ENCODE assay signal across 8 cellular contexts in the genomic region with DNA sequence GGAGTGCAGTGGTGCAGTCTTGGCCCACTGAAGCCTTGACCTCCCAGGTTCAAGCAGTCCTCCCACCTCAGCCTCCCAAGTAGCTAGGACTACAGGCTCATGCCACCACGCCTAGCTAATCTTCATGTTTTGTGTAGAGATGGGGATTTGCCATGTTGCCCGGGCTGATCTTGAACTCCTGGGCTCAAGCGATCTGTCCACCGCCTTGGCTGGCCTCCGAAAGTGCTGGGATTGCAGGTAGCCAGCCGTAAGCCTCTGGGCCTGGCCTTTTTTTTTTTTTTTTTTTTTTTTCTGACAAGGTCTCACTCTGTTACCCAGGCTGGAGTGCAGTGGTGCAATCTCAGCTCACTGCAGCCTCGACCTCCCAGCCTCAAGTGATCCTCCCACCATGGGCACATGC. TPM values are rescaled to one million over a fixed set of nuclear protein-coding genes. Genes with fewer than 3 reads are reported as not detected.
A peak's percentile ranks its signal among the peaks of the same experiment; 100 is the strongest.
DNase-seq lines count a peak whose midpoint lies in the region; ATAC-seq, FAIRE-seq and TF ChIP-seq lines count a peak whose summit lies in the region.
"Not testable (repeated sequence)": the region's sequence is repeated elsewhere in the genome, so short reads cannot be mapped to it uniquely, and the experiment has no call there.

No MANE protein-coding gene starts in this region.

- CTCF ChIA-PET in CD4-positive, alpha-beta T cell (lab: Charles Lee): not testable (repeated sequence)
- CTCF ChIA-PET in activated B cell treated with CpG ODN at 0.5 μM for 24 hours (lab: Charles Lee): interaction anchor here (3.8 kb wide), 1 partner anchor 10 kb away, joined by 59 read pairs; no protein-coding TSS in a partner anchor

- peak overlapping the region; percentile 67 for H3K27ac Mint-ChIP-seq in CD4-positive, alpha-beta T cell
- peak overlapping the region; percentile 98 for H3K27ac Mint-ChIP-seq in activated B cell treated with CpG ODN at 0.5 μM for 24 hours
- H3K27ac Mint-ChIP-seq in astrocyte (ENCODE audit: unreplicated experiment): not testable (repeated sequence)

- H3K9ac ChIP-seq in OCI-LY1 (ENCODE audit: low read length): not testable (repeated sequence)
- H3K9ac ChIP-seq in astrocyte (ENCODE audit: low read length): peak overlapping the region; percentile 35

- H3K36me3 Mint-ChIP-seq in CD4-positive, alpha-beta T cell (ENCODE audit: low read depth): peaks cover 87% of the 10 kb centered on the region
- H3K36me3 Mint-ChIP-seq in activated B cell treated with CpG ODN at 0.5 μM for 24 hours (ENCODE audit: low read depth) (peaks cover 74% of the 10 kb centered on the region), astrocyte (ENCODE audit: low read depth, unreplicated experiment) (peaks cover 13% of the 10 kb centered on the region)

- not testable (repeated sequence) for TF ChIP-seq CTCF in CD4-positive, alpha-beta T cell (IDR thresholded peaks at IDR 0.05); OCI-LY1 (IDR thresholded peaks at IDR 0.05; ENCODE audit: low read length); activated B cell treated with CpG ODN at 0.5 μM for 24 hours (IDR thresholded peaks at IDR 0.05); astrocyte (IDR thresholded peaks at IDR 0.05; ENCODE audit: insufficient read depth, low read depth, low read length); fibroblast of pulmonary artery (IDR thresholded peaks at IDR 0.05; ENCODE audit: low read length, missing control alignments); tibial artery (IDR thresholded peaks at IDR 0.05)

- not testable (repeated sequence) for H3K27me3 Mint-ChIP-seq in CD4-positive, alpha-beta T cell; activated B cell treated with CpG ODN at 0.5 μM for 24 hours; astrocyte (ENCODE audit: low read depth, unreplicated experiment)

- H3K9me3 ChIP-seq in CD4-positive, alpha-beta T cell (ENCODE audit: control insufficient read depth, low read length); OCI-LY1 (ENCODE audit: low read length); astrocyte (ENCODE audit: insufficient read depth, low read depth, low read length); tibial artery: not testable (repeated sequence)

- peaks cover 68% of the 10 kb centered on the region for H3K4me1 Mint-ChIP-seq in CD4-positive, alpha-beta T cell (ENCODE audit: low read depth)
- peaks cover 90% of the 10 kb centered on the region for H3K4me1 Mint-ChIP-seq in activated B cell treated with CpG ODN at 0.5 μM for 24 hours
- H3K4me1 Mint-ChIP-seq in astrocyte (ENCODE audit: low read depth, unreplicated experiment): peaks cover 15% of the 10 kb centered on the region

- not testable (repeated sequence) for H3K9me3 Mint-ChIP-seq in CD4-positive, alpha-beta T cell; activated B cell treated with CpG ODN at 0.5 μM for 24 hours; astrocyte (ENCODE audit: unreplicated experiment)

- peaks cover 43% of the 10 kb centered on the region; the same call in 1 of the 2 replicates for H3K36me3 ChIP-seq in OCI-LY1 (ENCODE audit: insufficient read depth, low read length)
- H3K36me3 ChIP-seq in astrocyte (ENCODE audit: insufficient read depth, low read length): not testable (repeated sequence)
- peaks cover 5 to 78% (median 38%) of the 10 kb centered on the region in 3 donors for H3K36me3 ChIP-seq in tibial artery

- H4K20me1 ChIP-seq in OCI-LY1 (ENCODE audit: insufficient read depth, low read length); astrocyte (ENCODE audit: insufficient read depth, low read length): not testable (repeated sequence)

- H3K4me3 Mint-ChIP-seq in CD4-positive, alpha-beta T cell; astrocyte (ENCODE audit: unreplicated experiment): not testable (repeated sequence)
- peak overlapping the region; percentile 75 for H3K4me3 Mint-ChIP-seq in activated B cell treated with CpG ODN at 0.5 μM for 24 hours

- H3K4me2 ChIP-seq in OCI-LY1 (ENCODE audit: low read length): not testable (repeated sequence)
- peak overlapping the region; percentile 72 for H3K4me2 ChIP-seq in astrocyte (ENCODE audit: low read length)

- not testable (repeated sequence) for DNase-seq in CD4-positive, alpha-beta T cell; activated B cell treated with CpG ODN at 0.5 μM for 24 hours; astrocyte (ENCODE audit: low read depth); tibial artery
- DNase-seq in fibroblast of pulmonary artery (ENCODE audit: low read depth) (peak; percentile 51), kidney tubule cell (ENCODE audit: low spot score) (peak; percentile 26), posterior vena cava (ENCODE audit: low spot score) (peak; percentile 77)

- not testable (repeated sequence) for H3K27me3 ChIP-seq in CD4-positive, alpha-beta T cell (ENCODE audit: control insufficient read depth, insufficient read depth, low read length); OCI-LY1 (ENCODE audit: insufficient read depth, low read length); astrocyte (ENCODE audit: insufficient read depth, low read length); tibial artery

- H3K9me2 ChIP-seq in OCI-LY1 (ENCODE audit: low read depth, low read length): not testable (repeated sequence)

- FAIRE-seq in astrocyte (lab: Jason Lieb, UNC): not testable (repeated sequence)

- H3K79me2 ChIP-seq in OCI-LY1 (ENCODE audit: insufficient read depth, low read length); astrocyte (ENCODE audit: insufficient read depth, low read length): not testable (repeated sequence)

- not testable (repeated sequence) for H2AFZ ChIP-seq in OCI-LY1 (ENCODE audit: low read length); astrocyte (ENCODE audit: low read depth, low read length)

- not testable (repeated sequence) for H3K27ac ChIP-seq in CD4-positive, alpha-beta T cell (ENCODE audit: low read depth, low read length)
- H3K27ac ChIP-seq in OCI-LY1 (ENCODE audit: low read depth, low read length, poor library complexity, severe bottlenecking): peak overlapping the region; percentile 98
- peak overlapping the region; percentile 91 for H3K27ac ChIP-seq in astrocyte (ENCODE audit: low read depth, low read length)
- peak overlapping the region; percentile 69 to 83 for H3K27ac ChIP-seq in tibial artery

- not testable (repeated sequence) for H3F3A ChIP-seq in OCI-LY1 (ENCODE audit: insufficient read depth, low read length)

- intact Hi-C loops in CD4-positive, alpha-beta T cell (cut with DNase I, micrococcal nuclease); activated B cell treated with CpG ODN at 0.5 μM for 24 hours (cut with micrococcal nuclease); posterior vena cava (cut with DNase I); tibial artery (cut with DNase I; ENCODE audit: low total_unique reads): not testable (repeated sequence)

- POLR2A ChIA-PET in CD4-positive, alpha-beta T cell (lab: Charles Lee): not testable (repeated sequence)
- POLR2A ChIA-PET in activated B cell treated with CpG ODN at 0.5 μM for 24 hours (lab: Charles Lee): interaction anchor here (5.7 to 22.4 kb wide), 2 partner anchors 9 to 23 kb away, joined by 283 to 763 read pairs; partner anchors contain the start of gene JADE2

- H3K4me1 ChIP-seq in OCI-LY1 (ENCODE audit: insufficient read depth, low read length, severe bottlenecking) (peaks cover 75% of the 10 kb centered on the region), astrocyte (ENCODE audit: insufficient read depth, low read length) (peaks cover 65% of the 10 kb centered on the region), tibial artery (peaks cover 8 to 85% (median 58%) of the 10 kb centered on the region in 4 donors)

- not testable (repeated sequence) for H3K4me3 ChIP-seq in OCI-LY1 (ENCODE audit: low read depth, low read length, poor library complexity, severe bottlenecking); astrocyte (ENCODE audit: insufficient read depth, low read depth, low read length); fibroblast of pulmonary artery (replicated peaks; ENCODE audit: low read depth, low read length); tibial artery

- not testable (repeated sequence) for ATAC-seq in CD4-positive, alpha-beta T cell (ENCODE audit: poor library complexity); activated B cell treated with CpG ODN at 0.5 μM for 24 hours (ENCODE audit: low read depth)

RNA-seq across cellular contexts. Expression of gene JADE2, which starts 27.3 kb away (rescaled TPM):
- 100 to 1,000 TPM; 120 to 124 TPM for total RNA-seq in CD4-positive, alpha-beta T cell
- total RNA-seq in activated B cell treated with CpG ODN at 0.5 μM for 24 hours: 218 and 225 TPM in 2 replicates
- 25.3 and 30.3 TPM in 2 replicates for total RNA-seq in astrocyte
- 10 to 100 TPM; 38.4 to 41.1 TPM for total RNA-seq in posterior vena cava
